In genomic region chr2:241038374-241039180, GRCh38 we compare ENCODE assay signal across 1 cellular context.
TF ChIP-seq lines count a peak whose summit lies in the region.

No MANE protein-coding gene starts in this region.

TF ChIP-seq in SK-N-SH, 30 proteins besides CTCF, POLR2A, EP300 and RAD21:
- TF ChIP-seq, protein P1, sequence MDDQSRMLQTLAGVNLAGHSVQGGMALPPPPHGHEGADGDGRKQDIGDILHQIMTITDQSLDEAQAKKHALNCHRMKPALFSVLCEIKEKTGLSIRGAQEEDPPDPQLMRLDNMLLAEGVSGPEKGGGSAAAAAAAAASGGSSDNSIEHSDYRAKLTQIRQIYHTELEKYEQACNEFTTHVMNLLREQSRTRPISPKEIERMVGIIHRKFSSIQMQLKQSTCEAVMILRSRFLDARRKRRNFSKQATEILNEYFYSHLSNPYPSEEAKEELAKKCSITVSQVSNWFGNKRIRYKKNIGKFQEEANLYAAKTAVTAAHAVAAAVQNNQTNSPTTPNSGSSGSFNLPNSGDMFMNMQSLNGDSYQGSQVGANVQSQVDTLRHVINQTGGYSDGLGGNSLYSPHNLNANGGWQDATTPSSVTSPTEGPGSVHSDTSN (IDR thresholded peaks at IDR 0.05) = no peak
- no peak for TF ChIP-seq RFX5 (IDR thresholded peaks at IDR 0.05; ENCODE audit: low read length)
